In the genomic region with DNA sequence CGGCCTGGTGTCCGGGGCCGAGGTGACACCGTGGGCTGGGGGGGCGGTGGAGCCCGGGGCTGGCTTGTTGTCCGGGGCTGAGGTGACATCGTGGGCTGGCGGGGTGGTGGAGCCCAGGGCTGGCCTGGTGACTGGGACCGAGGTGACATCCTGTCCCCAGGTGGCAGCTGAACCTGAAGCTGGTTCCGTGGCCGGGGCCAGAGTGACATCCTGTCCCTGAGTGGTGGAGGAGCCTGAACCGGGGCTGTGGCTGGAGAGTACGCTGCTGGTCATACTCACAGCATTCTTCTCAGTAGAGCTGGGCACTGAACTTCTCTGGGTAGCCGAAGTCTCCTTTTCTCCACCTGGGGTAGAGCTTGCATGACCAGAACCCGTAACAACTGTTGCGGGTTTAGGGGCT, we compare ENCODE assay signal across 10 cellular contexts. TPM values are rescaled to one million over a fixed set of nuclear protein-coding genes. Genes with fewer than 3 reads are reported as not detected.
DNase-seq lines count a peak whose midpoint lies in the region; ATAC-seq and TF ChIP-seq lines count a peak whose summit lies in the region.
"Had no signal": no experiment of that assay in that cellular context is flagged by ENCODE, and none has a peak within 500 bp of the region (broad histone marks: within the 10 kb centered on the region; RNA-seq: fewer than 3 reads in every experiment).

No MANE protein-coding gene starts in this region.

- no peak overlapping the region for H3K4me3 ChIP-seq in gastroesophageal sphincter
- no peak overlapping the region for H3K4me3 ChIP-seq in sigmoid colon

- DNase-seq in DMS53 (lab: John Stamatoyannopoulos, UW) (peak; percentile 87), T-helper 17 cell (no peak), sigmoid colon (no peak), NCI-H146 (lab: John Stamatoyannopoulos, UW) (no peak)
- DNase-seq: NCI-H526 treated with DMSO at 0.1 percent for 48 hours, T-helper 9 cell had no signal

- no peak for ATAC-seq in T-helper 17 cell
- no peak for ATAC-seq in gastroesophageal sphincter
- no peak for ATAC-seq in HG03469 (IDR thresholded peaks at IDR 0.05; ENCODE audit: unreplicated experiment)
- ATAC-seq in GM21723 (IDR thresholded peaks at IDR 0.05; ENCODE audit: unreplicated experiment): no peak

- peak overlapping the region in 3 of 4 donors; percentile 91 to 94 (median 93) for H3K27ac ChIP-seq in gastroesophageal sphincter
- H3K27ac ChIP-seq in sigmoid colon: peak overlapping the region; percentile 90 to 97 (median 92)
- H3K27ac ChIP-seq: parathyroid adenoma had no signal

- no peaks in the 10 kb centered on the region for H3K27me3 Mint-ChIP-seq in T-helper 17 cell

- TF ChIP-seq POLR2A in gastroesophageal sphincter (IDR thresholded peaks at IDR 0.05) (no peak), sigmoid colon (IDR thresholded peaks at IDR 0.05) (no peak)

- WGBS in gastroesophageal sphincter (ENCODE audit: low coverage in 1 of 2), 2 donors: 72 to 100% methylated on average over 1 to 2 of the region's 17 CpGs
- WGBS in sigmoid colon, 2 donors: 43 to 79% methylated on average over 17 of the region's 17 CpGs

- H3K9me3 ChIP-seq in T-helper 17 cell (ENCODE audit: control insufficient read depth, low read length, poor library complexity, severe bottlenecking) (no peaks in the 10 kb centered on the region), gastroesophageal sphincter (no peaks in the 10 kb centered on the region), sigmoid colon (no peaks in the 10 kb centered on the region)

- intact Hi-C loops in sigmoid colon (cut with DNase I): no loop called here

- H3K4me3 Mint-ChIP-seq in T-helper 17 cell: no peak overlapping the region

- peaks cover 32% of the 10 kb centered on the region for H3K4me1 Mint-ChIP-seq in T-helper 17 cell

- TF ChIP-seq EP300 in gastroesophageal sphincter (IDR thresholded peaks at IDR 0.05) (no peak), sigmoid colon (IDR thresholded peaks at IDR 0.05) (no peak)

- H3K27me3 ChIP-seq in gastroesophageal sphincter (no peaks in the 10 kb centered on the region), sigmoid colon (no peaks in the 10 kb centered on the region)

- peak overlapping the region; percentile 97 for H3K27ac Mint-ChIP-seq in T-helper 17 cell

- H3K36me3 Mint-ChIP-seq in T-helper 17 cell (ENCODE audit: low read depth): peaks cover 4% of the 10 kb centered on the region

- peaks cover 0 to 52% (median 17%) of the 10 kb centered on the region in 3 donors for H3K4me1 ChIP-seq in gastroesophageal sphincter
- H3K4me1 ChIP-seq in sigmoid colon: peaks cover 0 to 42% (median 36%) of the 10 kb centered on the region in 4 donors
- H3K4me1 ChIP-seq: parathyroid adenoma had no signal

- TF ChIP-seq CTCF in gastroesophageal sphincter (IDR thresholded peaks at IDR 0.05) (no peak), sigmoid colon (IDR thresholded peaks at IDR 0.05) (no peak)

- H3K36me3 ChIP-seq in gastroesophageal sphincter: peaks cover 0 to 4% of the 10 kb centered on the region in 2 donors
- peaks cover 0 to 4% (median 1%) of the 10 kb centered on the region in 4 donors for H3K36me3 ChIP-seq in sigmoid colon

RNA-seq across cellular contexts. Expression of a gene that starts 15.8 kb away (rescaled TPM):
- total RNA-seq in T-helper 17 cell (10 to 100 TPM; 34.6 to 38.4 TPM), gastroesophageal sphincter (10 to 100 TPM; 17.9 to 25.6 (median 20.1) TPM), sigmoid colon (10 to 100 TPM in 3 of 4 donors, 1 to 10 TPM in 1; 9.6 to 43.5 (median 18.5) TPM)
- 10 to 100 TPM in 1 of 3 donors, 1 to 10 TPM in 2; 3.5 to 13.4 (median 6.0) TPM for polyA plus RNA-seq in sigmoid colon

RNA-seq across cellular contexts. Expression of a gene that starts 16.6 kb away (rescaled TPM):
- total RNA-seq in T-helper 17 cell: 10 to 100 TPM; 20.7 to 28.5 TPM
- 10 to 100 TPM; 28.3 to 36.0 (median 32.6) TPM for total RNA-seq in gastroesophageal sphincter
- total RNA-seq in sigmoid colon: 10 to 100 TPM; 15.5 to 29.8 (median 27.7) TPM
- polyA plus RNA-seq in sigmoid colon: 10 to 100 TPM; 51.7 to 69.7 (median 53.2) TPM

RNA-seq across cellular contexts. Expression of a gene that starts 18.3 kb away (rescaled TPM):
- 10 to 100 TPM in 1 of 2 donors, 1 to 10 TPM in 1; 9.8 to 12.7 TPM for total RNA-seq in T-helper 17 cell
- 1 to 10 TPM in 1 of 4 donors, under 1 TPM in 2, not detected in 1; 0.35 to 1.9 (median 0.40) TPM for total RNA-seq in gastroesophageal sphincter
- total RNA-seq in sigmoid colon: 1 to 10 TPM in 1 of 4 donors, under 1 TPM in 3; 0.16 to 3.0 (median 0.52) TPM
- under 1 TPM in 2 of 3 donors, not detected in 1; 0.60 to 0.92 TPM for polyA plus RNA-seq in sigmoid colon

RNA-seq across cellular contexts. Expression of a gene that starts 18.8 kb away (rescaled TPM):
- 100 to 1,000 TPM; 110 to 127 TPM for total RNA-seq in T-helper 17 cell
- 100 to 1,000 TPM in 1 of 4 donors, 10 to 100 TPM in 3; 80.8 to 144 (median 92.3) TPM for total RNA-seq in gastroesophageal sphincter
- 100 to 1,000 TPM in 3 of 4 donors, 10 to 100 TPM in 1; 72.9 to 119 (median 110) TPM for total RNA-seq in sigmoid colon
- polyA plus RNA-seq in sigmoid colon: 100 to 1,000 TPM in 2 of 3 donors, 10 to 100 TPM in 1; 74.2 to 245 (median 114) TPM

RNA-seq across cellular contexts. Expression of a gene that starts 51.6 kb away (rescaled TPM):
- total RNA-seq in T-helper 17 cell (10 to 100 TPM; 32.1 to 36.0 TPM), gastroesophageal sphincter (100 to 1,000 TPM in 2 of 4 donors, 10 to 100 TPM in 2; 57.9 to 128 (median 87.7) TPM), sigmoid colon (100 to 1,000 TPM in 3 of 4 donors, 10 to 100 TPM in 1; 29.2 to 144 (median 127) TPM)
- 100 to 1,000 TPM; 143 to 220 (median 196) TPM for polyA plus RNA-seq in sigmoid colon
